ENCODE assay signal across 19 cellular contexts in genomic region chr6:19329078-19329477, GRCh38.
A peak's percentile ranks its signal among the peaks of the same experiment; 100 is the strongest.
DNase-seq lines count a peak whose midpoint lies in the region; ATAC-seq and TF ChIP-seq lines count a peak whose summit lies in the region.
"Had no signal": no experiment of that assay in that cellular context is flagged by ENCODE, and none has a peak within 500 bp of the region (broad histone marks: within the 10 kb centered on the region; RNA-seq: fewer than 3 reads in every experiment).

No MANE protein-coding gene starts in this region.

- DNase-seq in Caki2 (ENCODE audit: low read depth) (peak; percentile 53), PC-3 (peak; percentile 16), left kidney (ENCODE audit: low read depth, low spot score) (peak; percentile 39)
- no peak for DNase-seq in stimulated activated CD4-positive, alpha-beta T cell treated with anti-CD3 and anti-CD28 coated beads, Interleukin-2, amount 100 ng/mL, for 48 hours
- no peak for DNase-seq in naive thymus-derived CD8-positive, alpha-beta T cell
- DNase-seq: Calu3; CD4-positive, CD25-positive, alpha-beta regulatory T cell; CD8-positive, alpha-beta T cell; DMS53; GF-D8; H9; HFFc6 had no signal

- H3K36me3 Mint-ChIP-seq in naive thymus-derived CD8-positive, alpha-beta T cell, result no peaks in the 10 kb centered on the region
- H3K36me3 Mint-ChIP-seq: CD4-positive, CD25-positive, alpha-beta regulatory T cell; CD8-positive, alpha-beta T cell had no signal

- H3K9ac ChIP-seq in PC-3 (ENCODE audit: low read length), result no peak overlapping the region
- H3K9ac ChIP-seq: BLaER1 had no signal

- no peak overlapping the region for H3K4me2 ChIP-seq in PC-3 (ENCODE audit: low read length)
- H3K4me2 ChIP-seq: BLaER1, GM23338 had no signal

- H3K79me2 ChIP-seq in PC-3 (ENCODE audit: low read length), result no peaks in the 10 kb centered on the region

- no peak overlapping the region for H3K4me3 Mint-ChIP-seq in naive thymus-derived CD8-positive, alpha-beta T cell
- H3K4me3 Mint-ChIP-seq: B cell; CD4-positive, CD25-positive, alpha-beta regulatory T cell; CD8-positive, alpha-beta T cell; GM23338; H9; HFFc6 had no signal

- H3K9me3 Mint-ChIP-seq in naive thymus-derived CD8-positive, alpha-beta T cell, result peaks cover 0 to 12% (median 3%) of the 10 kb centered on the region in 9 donors
- H3K9me3 Mint-ChIP-seq: GM23338, H9, HFFc6 had no signal

- no peaks in the 10 kb centered on the region for H4K20me1 ChIP-seq in PC-3 (ENCODE audit: low read length)
- H4K20me1 ChIP-seq: BLaER1 had no signal

- H3K27ac Mint-ChIP-seq in naive thymus-derived CD8-positive, alpha-beta T cell, result no peak overlapping the region
- H3K27ac Mint-ChIP-seq: B cell; CD8-positive, alpha-beta T cell; HFFc6 had no signal

- H3K4me1 Mint-ChIP-seq in naive thymus-derived CD8-positive, alpha-beta T cell, result peaks cover 0 to 2% (median 0%) of the 10 kb centered on the region in 4 donors
- H3K4me1 Mint-ChIP-seq: B cell; CD4-positive, CD25-positive, alpha-beta regulatory T cell had no signal

- H3K27me3 Mint-ChIP-seq in naive thymus-derived CD8-positive, alpha-beta T cell, result peaks cover 0 to 4% (median 2%) of the 10 kb centered on the region in 5 donors
- H3K27me3 Mint-ChIP-seq: B cell had no signal

- CTCF ChIA-PET in PC-3 (lab: Charles Lee), result no interaction called here

- peaks cover 4% of the 10 kb centered on the region for H3F3A ChIP-seq in PC-3 (ENCODE audit: low read length, unreplicated experiment)

- ATAC-seq in PC-3 (no peak), HG02938 (IDR thresholded peaks at IDR 0.05; ENCODE audit: unreplicated experiment) (no peak)
- no peak for ATAC-seq in naive thymus-derived CD8-positive, alpha-beta T cell
- ATAC-seq: CD8-positive, alpha-beta T cell; GM23338; HCT116 had no signal

- TF ChIP-seq CTCF in PC-3 (conservative IDR thresholded peaks at IDR 0.05; ENCODE audit: low read depth, low read length), result no peak

- no peaks in the 10 kb centered on the region for H3K9me2 ChIP-seq in PC-3 (replicated peaks; ENCODE audit: low read length)

- POLR2A ChIA-PET in PC-3 (lab: Charles Lee; ENCODE audit: unreplicated experiment), result no interaction called here
- POLR2A ChIA-PET in naive thymus-derived CD8-positive, alpha-beta T cell (lab: Charles Lee), result no interaction called here

- in situ Hi-C loops in Caki2 (cut with HindIII; ENCODE audit: low pct_unique_long_range_greater_than_20kb, low sequenced_read_pairs), result no loop called here

- no peaks in the 10 kb centered on the region for H3K27me3 ChIP-seq in PC-3 (ENCODE audit: low read length)
- H3K27me3 ChIP-seq: BLaER1 had no signal

- H3K36me3 ChIP-seq in PC-3 (ENCODE audit: low read depth, low read length), result no peaks in the 10 kb centered on the region
- H3K36me3 ChIP-seq: BLaER1 had no signal

- 0 out of 2 replicates have a peak overlapping the region, but pooled peaks have one; percentile 78 for H3K27ac ChIP-seq in PC-3 (ENCODE audit: low read length)
- H3K27ac ChIP-seq: 22Rv1, BLaER1, C4-2B had no signal

- H3K4me1 ChIP-seq in PC-3 (ENCODE audit: insufficient read depth, low read length), result peaks cover 48% of the 10 kb centered on the region

- no TSS peak for BruUV-seq in PC-3 (replicated peaks; lab: Mats Ljungman, UMichigan)

- no peak overlapping the region for H2AFZ ChIP-seq in PC-3 (ENCODE audit: low read length)
- H2AFZ ChIP-seq: GM23338 had no signal

- intact Hi-C loops in PC-3 (cut with micrococcal nuclease), result no loop called here

- no peaks in the 10 kb centered on the region for H3K9me3 ChIP-seq in PC-3 (ENCODE audit: low read length)
- H3K9me3 ChIP-seq: BLaER1 had no signal

- no peak overlapping the region for H3K4me3 ChIP-seq in PC-3 (ENCODE audit: low read length)
- H3K4me3 ChIP-seq: BLaER1, GM23338 had no signal

Comparison
In these comparisons a context has a peak if more than half of its experiments do, and no peak if none do; other contexts are left out.
1. DNase-seq: peak in Caki2 (single experiment), PC-3 (single experiment) and left kidney (single experiment); none in stimulated activated CD4-positive, alpha-beta T cell treated with anti-CD3 and anti-CD28 coated beads, Interleukin-2, amount 100 ng/mL, for 48 hours (0 of 2) and naive thymus-derived CD8-positive, alpha-beta T cell (0 of 10).